ENCODE assay signal across 14 cellular contexts in genomic region chr3:142175478-142175877, GRCh38. TPM values are rescaled to one million over a fixed set of nuclear protein-coding genes. Genes with fewer than 3 reads are reported as not detected.
A peak's percentile ranks its signal among the peaks of the same experiment; 100 is the strongest.
DNase-seq lines count a peak whose midpoint lies in the region; ATAC-seq and TF ChIP-seq lines count a peak whose summit lies in the region.
"Had no signal": no experiment of that assay in that cellular context is flagged by ENCODE, and none has a peak within 500 bp of the region (broad histone marks: within the 10 kb centered on the region; RNA-seq: fewer than 3 reads in every experiment).

No MANE protein-coding gene starts in this region.

- no peaks in the 10 kb centered on the region for H3K9me3 Mint-ChIP-seq in progenitor cell of endocrine pancreas (ENCODE audit: low read depth)
- H3K9me3 Mint-ChIP-seq: CD8-positive, alpha-beta T cell; H9 had no signal

- TF ChIP-seq CTCF in OCI-LY1 (IDR thresholded peaks at IDR 0.05; ENCODE audit: low read length) (peak; percentile 19; the same call in 1 of the 2 replicates), epithelial cell of proximal tubule (conservative IDR thresholded peaks at IDR 0.05; ENCODE audit: low read depth, low read length) (peak; percentile 21), mucosa of descending colon (IDR thresholded peaks at IDR 0.05) (no peak), suprapubic skin (IDR thresholded peaks at IDR 0.05) (no peak), progenitor cell of endocrine pancreas (IDR thresholded peaks at IDR 0.05; ENCODE audit: unreplicated experiment) (no peak)

- ATAC-seq in mucosa of descending colon, result peak; percentile 34
- ATAC-seq: CD8-positive, alpha-beta T cell had no signal

- H3K4me3 Mint-ChIP-seq in progenitor cell of endocrine pancreas (ENCODE audit: low read depth), result no peak overlapping the region
- H3K4me3 Mint-ChIP-seq: CD14-positive monocyte; CD8-positive, alpha-beta T cell; H9 had no signal

- H3K9me2 ChIP-seq in OCI-LY1 (ENCODE audit: low read depth, low read length), result no peaks in the 10 kb centered on the region

- no peak for TF ChIP-seq POLR2A in suprapubic skin (IDR thresholded peaks at IDR 0.05)

- no peak for TF ChIP-seq EP300 in suprapubic skin (IDR thresholded peaks at IDR 0.05)

- WGBS in suprapubic skin, result 85% methylated on average over 1 of the region's 1 CpG

- H2AFZ ChIP-seq in OCI-LY1 (ENCODE audit: low read length), result no peak overlapping the region

- no peak overlapping the region for H3K27ac Mint-ChIP-seq in progenitor cell of endocrine pancreas
- H3K27ac Mint-ChIP-seq: CD8-positive, alpha-beta T cell had no signal

- H3K27ac ChIP-seq in OCI-LY1 (ENCODE audit: low read depth, low read length, poor library complexity, severe bottlenecking) (peak overlapping the region; percentile 2), caudate nucleus (ENCODE audit: low read depth, low read length) (no peak overlapping the region), suprapubic skin (no peak overlapping the region)

- DNase-seq in epithelial cell of proximal tubule (ENCODE audit: low read depth) (no peak), mucosa of descending colon (no peak), caudate nucleus (lab: John Stamatoyannopoulos, UW) (no peak), suprapubic skin (ENCODE audit: low spot score in 2 of 2) (no peak), progenitor cell of endocrine pancreas (ENCODE audit: low spot score, unreplicated experiment) (no peak)
- no peak for DNase-seq in central memory CD4-positive, alpha-beta T cell
- DNase-seq: Caco-2; CD8-positive, alpha-beta T cell; DND-41; GDM1; GOT3; H9 had no signal

- H3K9ac ChIP-seq in OCI-LY1 (ENCODE audit: low read length), result no peak overlapping the region

- no peaks in the 10 kb centered on the region for H3K27me3 ChIP-seq in OCI-LY1 (ENCODE audit: insufficient read depth, low read length)
- no peaks in the 10 kb centered on the region for H3K27me3 ChIP-seq in suprapubic skin

- no peak overlapping the region for H3K4me2 ChIP-seq in OCI-LY1 (ENCODE audit: low read length)

- H4K20me1 ChIP-seq in OCI-LY1 (ENCODE audit: insufficient read depth, low read length), result no peaks in the 10 kb centered on the region

- H3K79me2 ChIP-seq in OCI-LY1 (ENCODE audit: insufficient read depth, low read length), result no peaks in the 10 kb centered on the region

- peaks cover 7% of the 10 kb centered on the region for H3K4me1 Mint-ChIP-seq in progenitor cell of endocrine pancreas (ENCODE audit: low read depth)
- H3K4me1 Mint-ChIP-seq: CD14-positive monocyte had no signal

- intact Hi-C loops in mucosa of descending colon (cut with DNase I, micrococcal nuclease), result no loop called here

- H3K36me3 ChIP-seq in OCI-LY1 (ENCODE audit: insufficient read depth, low read length) (peaks cover 31% of the 10 kb centered on the region; the same call in 1 of the 2 replicates), mucosa of descending colon (ENCODE audit: low read depth) (peaks cover 6% of the 10 kb centered on the region), suprapubic skin (peaks cover 69% of the 10 kb centered on the region)

- H3K4me3 ChIP-seq in OCI-LY1 (ENCODE audit: low read depth, low read length, poor library complexity, severe bottlenecking), result no peak overlapping the region
- no peak overlapping the region for H3K4me3 ChIP-seq in epithelial cell of proximal tubule (ENCODE audit: low read depth, low read length)
- H3K4me3 ChIP-seq in mucosa of descending colon, result no peak overlapping the region
- no peak overlapping the region for H3K4me3 ChIP-seq in suprapubic skin

- no peaks in the 10 kb centered on the region for H3K9me3 ChIP-seq in OCI-LY1 (ENCODE audit: low read length)
- no peaks in the 10 kb centered on the region for H3K9me3 ChIP-seq in mucosa of descending colon
- no peaks in the 10 kb centered on the region for H3K9me3 ChIP-seq in suprapubic skin
- H3K9me3 ChIP-seq: Caco-2 had no signal

- H3K27me3 Mint-ChIP-seq in progenitor cell of endocrine pancreas, result no peaks in the 10 kb centered on the region

- H3K4me1 ChIP-seq in OCI-LY1 (ENCODE audit: insufficient read depth, low read length, severe bottlenecking), result peaks cover 11% of the 10 kb centered on the region
- no peaks in the 10 kb centered on the region for H3K4me1 ChIP-seq in mucosa of descending colon (ENCODE audit: low read depth)
- H3K4me1 ChIP-seq in suprapubic skin, result no peaks in the 10 kb centered on the region

- peaks cover 22% of the 10 kb centered on the region for H3K36me3 Mint-ChIP-seq in progenitor cell of endocrine pancreas (ENCODE audit: insufficient read depth)

- H3F3A ChIP-seq in OCI-LY1 (ENCODE audit: insufficient read depth, low read length), result 0 out of 2 replicates have a peak, but pooled peaks cover 5% of the 10 kb centered on the region

RNA-seq across cellular contexts. Expression of gene TFDP2, which starts 26.1 kb away (rescaled TPM):
- total RNA-seq in epithelial cell of proximal tubule, result 40.2 and 78.1 TPM in 2 replicates
- total RNA-seq in mucosa of descending colon, result 10 to 100 TPM; 45.1 to 61.4 (median 54.8) TPM
- 10 to 100 TPM; 21.6 to 58.7 (median 44.1) TPM for total RNA-seq in suprapubic skin
- total RNA-seq in progenitor cell of endocrine pancreas, result 94.4 and 94.5 TPM in 2 replicates

RNA-seq across cellular contexts. Expression of gene GK5, which starts 49.9 kb away (rescaled TPM):
- 6.4 and 16.3 TPM in 2 replicates for total RNA-seq in epithelial cell of proximal tubule
- 10 to 100 TPM; 44.7 to 45.4 (median 45.1) TPM for total RNA-seq in mucosa of descending colon
- 10 to 100 TPM; 18.0 to 51.0 (median 20.7) TPM for total RNA-seq in suprapubic skin
- total RNA-seq in progenitor cell of endocrine pancreas, result 17.6 and 20.0 TPM in 2 replicates

Comparison
In these comparisons a context has a peak if more than half of its experiments do, and no peak if none do; other contexts are left out.
1. CTCF ChIP-seq: peak in OCI-LY1 (single experiment) and epithelial cell of proximal tubule (single experiment); none in mucosa of descending colon (single experiment), suprapubic skin (0 of 2) and progenitor cell of endocrine pancreas (single experiment).